ENCODE assay signal across 8 cellular contexts in genomic region chr2:157468931-157469708, GRCh38. TPM values are rescaled to one million over a fixed set of nuclear protein-coding genes. Genes with fewer than 3 reads are reported as not detected.
A peak's percentile ranks its signal among the peaks of the same experiment; 100 is the strongest.
DNase-seq lines count a peak whose midpoint lies in the region; ATAC-seq and TF ChIP-seq lines count a peak whose summit lies in the region.

No MANE protein-coding gene starts in this region.

- no peaks in the 10 kb centered on the region for H3K9me3 ChIP-seq in sigmoid colon

- TF ChIP-seq EP300 in sigmoid colon (IDR thresholded peaks at IDR 0.05) = no peak

- peak overlapping the region in 1 of 4 donors; percentile 16 for H3K27ac ChIP-seq in sigmoid colon

- WGBS in sigmoid colon, 2 donors = 46 to 75% methylated on average over 8 of the region's 8 CpGs

- DNase-seq in AG04449 (ENCODE audit: low read depth, low spot score) (peak; percentile 77), SIG-M5 (lab: John Stamatoyannopoulos, UW) (peak; percentile 94), foreskin fibroblast (peak; percentile 26 to 40), sigmoid colon (no peak), iPS-NIHi11 (ENCODE audit: low spot score) (no peak)
- DNase-seq in activated CD4-positive, alpha-beta T cell treated with anti-CD3 and anti-CD28 coated beads, Interleukin-2, amount 50 U/mL, for 48 hours = no peak

- TF ChIP-seq POLR2A in sigmoid colon (IDR thresholded peaks at IDR 0.05) = no peak

- H3K4me3 ChIP-seq in AG04449 (ENCODE audit: low read depth, low read length) (no peak overlapping the region), foreskin fibroblast (ENCODE audit: low read depth in 1 of 2, low read length in 2 of 2) (no peak overlapping the region), sigmoid colon (no peak overlapping the region)

- no peaks in the 10 kb centered on the region for H3K27me3 ChIP-seq in sigmoid colon

- peak; percentile 76 for ATAC-seq in GM18861 (IDR thresholded peaks at IDR 0.05; ENCODE audit: unreplicated experiment)
- peak; percentile 73 for ATAC-seq in HG03064 (IDR thresholded peaks at IDR 0.05; ENCODE audit: low read depth, unreplicated experiment)

- no peak for TF ChIP-seq CTCF in AG04449 (IDR thresholded peaks at IDR 0.05; ENCODE audit: insufficient read depth, low read length, missing control alignments)
- TF ChIP-seq CTCF in foreskin fibroblast (IDR thresholded peaks at IDR 0.05; ENCODE audit: low read depth, low read length) = no peak
- TF ChIP-seq CTCF in sigmoid colon (IDR thresholded peaks at IDR 0.05) = no peak

- no peaks in the 10 kb centered on the region for H3K36me3 ChIP-seq in sigmoid colon

- CTCF ChIA-PET in AG04449 (lab: Yijun Ruan, JAX) = interaction anchor here (1.0 to 1.9 kb wide), 3 partner anchors 23 to 167 kb away, joined by 3 to 5 read pairs (median 5); no protein-coding TSS in a partner anchor

- H3K4me1 ChIP-seq in sigmoid colon = no peaks in the 10 kb centered on the region

- intact Hi-C loops in sigmoid colon (cut with DNase I) = no loop called here

- POLR2A ChIA-PET in AG04449 (lab: Yijun Ruan, JAX) = no interaction called here

RNA-seq across cellular contexts. Expression of gene CYTIP, which starts 25.2 kb away (rescaled TPM):
- 1 to 10 TPM; 2.5 to 4.3 (median 3.4) TPM for total RNA-seq in sigmoid colon
- 10 to 100 TPM in 1 of 3 donors, 1 to 10 TPM in 2; 5.8 to 36.4 (median 6.6) TPM for polyA plus RNA-seq in sigmoid colon

Comparison
In these comparisons a context has a peak if more than half of its experiments do, and no peak if none do; other contexts are left out.
1. DNase-seq: peak in AG04449 (single experiment), SIG-M5 (single experiment) and foreskin fibroblast (2 of 2); none in sigmoid colon (single experiment), iPS-NIHi11 (single experiment) and activated CD4-positive, alpha-beta T cell treated with anti-CD3 and anti-CD28 coated beads, Interleukin-2, amount 50 U/mL, for 48 hours (0 of 2).